In the genomic region with DNA sequence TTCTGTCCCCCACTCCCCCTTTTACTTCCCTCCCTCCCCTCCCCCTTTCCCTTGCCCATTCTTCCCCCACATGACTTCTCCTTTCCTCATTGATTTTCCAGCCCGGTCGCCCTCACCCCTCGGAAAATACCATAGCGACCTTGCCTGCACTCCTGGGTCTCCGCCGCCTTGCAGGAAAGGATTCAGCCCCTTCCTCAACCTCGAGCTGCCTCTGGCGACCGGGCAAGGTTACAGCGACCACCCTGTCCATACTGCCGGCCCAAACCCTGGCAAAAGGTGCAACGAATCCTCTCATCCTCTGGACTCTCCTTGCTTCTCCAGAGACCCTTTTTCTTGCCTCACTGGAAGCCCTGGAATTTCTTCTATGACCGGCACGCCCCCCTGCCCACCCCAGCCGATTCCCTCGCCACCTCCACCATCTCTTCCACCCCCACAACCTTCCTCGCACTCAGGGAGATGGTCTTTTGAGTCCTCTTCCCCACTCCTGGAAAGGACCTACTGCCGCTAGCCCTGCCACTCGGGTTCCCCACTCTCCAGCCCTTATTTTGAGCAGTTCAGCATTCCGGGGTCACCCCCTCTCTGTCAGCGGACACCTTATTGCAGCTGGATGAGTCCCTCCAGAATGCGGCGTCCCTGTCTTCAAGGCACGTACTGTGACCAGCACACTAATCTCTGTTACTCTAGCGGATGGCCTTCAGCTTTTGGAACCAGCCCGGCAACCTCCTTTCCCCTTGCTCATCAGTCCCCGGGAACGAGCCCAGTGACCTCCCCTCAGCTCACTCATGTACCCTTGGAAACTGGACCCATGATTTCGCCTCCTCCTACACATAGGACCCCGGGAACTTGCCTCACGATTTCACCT, we compare ENCODE assay signal across 5 cellular contexts. TPM values are rescaled to one million over a fixed set of nuclear protein-coding genes. Genes with fewer than 3 reads are reported as not detected.
DNase-seq lines count a peak whose midpoint lies in the region; ATAC-seq and TF ChIP-seq lines count a peak whose summit lies in the region.

No MANE protein-coding gene starts in this region.

- peaks cover 0 to 30% (median 23%) of the 10 kb centered on the region in 9 donors for H3K36me3 ChIP-seq in heart left ventricle

- 57 to 62% (median 59%) methylated on average over 31 of the region's 31 CpGs for WGBS in heart left ventricle, 4 donors

- H3K4me1 ChIP-seq in heart left ventricle, result peaks cover 0 to 31% (median 15%) of the 10 kb centered on the region in 12 donors

- intact Hi-C loops in heart left ventricle (cut with DNase I), result loop anchor here in 8 of 10 donors (1.0 to 10.0 kb wide), 6 partner anchors 37 to 307 kb away; a partner anchor contains a TSS

- H3K27ac Mint-ChIP-seq in T-helper 17 cell, result peak overlapping the region; percentile 99

- peaks cover 37% of the 10 kb centered on the region for H3K4me1 Mint-ChIP-seq in T-helper 17 cell

- peak overlapping the region; percentile 51 to 92 (median 70) for H3K4me3 ChIP-seq in heart left ventricle

- H3K36me3 Mint-ChIP-seq in T-helper 17 cell (ENCODE audit: low read depth), result peaks cover 9% of the 10 kb centered on the region

- TF ChIP-seq POLR2A in heart left ventricle (IDR thresholded peaks at IDR 0.05), result no peak

- H3K27me3 Mint-ChIP-seq in T-helper 17 cell, result no peaks in the 10 kb centered on the region

- DNase-seq in T-helper 17 cell (no peak), heart left ventricle (peak in 2 of 5 donors; percentile 13 to 39), GF-D8 (lab: John Stamatoyannopoulos, UW) (no peak)

- H3K9me3 ChIP-seq in T-helper 17 cell (ENCODE audit: control insufficient read depth, low read length, poor library complexity, severe bottlenecking) (no peaks in the 10 kb centered on the region), heart left ventricle (no peaks in the 10 kb centered on the region)

- H3K4me3 Mint-ChIP-seq in T-helper 17 cell, result peak overlapping the region; percentile 98

- ATAC-seq in T-helper 17 cell (no peak), heart left ventricle (no peak), GM18519 (IDR thresholded peaks at IDR 0.05; ENCODE audit: low FRiP score, unreplicated experiment) (no peak)

- H3K27me3 ChIP-seq in heart left ventricle, result no peaks in the 10 kb centered on the region

- no peak for TF ChIP-seq CTCF in heart left ventricle (IDR thresholded peaks at IDR 0.05)

- H3K27ac ChIP-seq in heart left ventricle, result peak overlapping the region; percentile 89 to 99 (median 94)
- H3K27ac ChIP-seq in temporal lobe (ENCODE audit: low read depth, low read length), result peak overlapping the region; percentile 94

RNA-seq across cellular contexts. Expression of a gene that starts 0.8 kb away (rescaled TPM):
- total RNA-seq in T-helper 17 cell, result 10 to 100 TPM; 30.5 to 40.0 TPM
- total RNA-seq in heart left ventricle, result 10 to 100 TPM in 8 of 9 donors, 1 to 10 TPM in 1; 8.9 to 18.3 (median 14.0) TPM
- polyA plus RNA-seq in heart left ventricle, result 10 to 100 TPM in 1 of 2 donors, 1 to 10 TPM in 1; 9.0 to 15.3 TPM
- 8.4 TPM for total RNA-seq in temporal lobe

RNA-seq across cellular contexts. Expression of a gene that starts 38.0 kb away (rescaled TPM):
- total RNA-seq in T-helper 17 cell, result 100 to 1,000 TPM in 1 of 2 donors, 10 to 100 TPM in 1; 91.0 to 123 TPM
- 1,000 to 10,000 TPM in 3 of 9 donors, 100 to 1,000 TPM in 6; 622 to 2,380 (median 940) TPM for total RNA-seq in heart left ventricle
- 1,000 to 10,000 TPM; 1,451 to 2,138 TPM for polyA plus RNA-seq in heart left ventricle
- total RNA-seq in temporal lobe, result 190 TPM

RNA-seq across cellular contexts. Expression of a gene that starts 38.0 kb away (rescaled TPM):
- total RNA-seq in T-helper 17 cell (10 to 100 TPM; 30.0 to 30.1 TPM), heart left ventricle (10 to 100 TPM; 34.7 to 60.5 (median 45.8) TPM), temporal lobe (41.1 TPM)
- 10 to 100 TPM; 17.4 to 31.7 TPM for polyA plus RNA-seq in heart left ventricle

RNA-seq across cellular contexts. Expression of a gene that starts 52.7 kb away (rescaled TPM):
- 1 to 10 TPM; 6.5 to 9.4 TPM for total RNA-seq in T-helper 17 cell
- 1 to 10 TPM; 2.5 to 8.0 (median 3.5) TPM for total RNA-seq in heart left ventricle
- polyA plus RNA-seq in heart left ventricle, result 1 to 10 TPM; 1.9 to 7.0 TPM
- 17.0 TPM for total RNA-seq in temporal lobe
